In genomic region chr20:14337400-14338171, GRCh38 we compare ENCODE assay signal across 8 cellular contexts. TPM values are rescaled to one million over a fixed set of nuclear protein-coding genes. Genes with fewer than 3 reads are reported as not detected.
A peak's percentile ranks its signal among the peaks of the same experiment; 100 is the strongest.
DNase-seq lines count a peak whose midpoint lies in the region; FAIRE-seq and TF ChIP-seq lines count a peak whose summit lies in the region.

Gene FLRT3, minus strand, starts transcription at chr20:14337612. Its CDS starts 10,106 bp downstream, at chr20:14327506.

- dilution Hi-C loops in keratinocyte (cut with MboI; ENCODE audit: extremely low pct_ligation_motif_present, low sequenced_read_pairs): loop anchor here (25.0 kb wide), 1 partner anchor 375 kb away; no protein-coding TSS in a partner anchor

- H3K4me3 ChIP-seq in GM12864 (ENCODE audit: low read depth, low read length) (no peak within 1 kb of the TSS), OCI-LY3 (ENCODE audit: low read length) (peak within 1 kb of the TSS; percentile 85), choroid plexus epithelial cell (ENCODE audit: low read depth, low read length) (peak within 1 kb of the TSS; percentile 67), keratinocyte (ENCODE audit: control insufficient read depth in 2 of 3, extremely low read depth in 1 of 3, insufficient read depth in 2 of 3, low read depth in 1 of 3, low read length in 3 of 3) (peak within 1 kb of the TSS; percentile 62 to 93 (median 91)), spleen (peak within 1 kb of the TSS; percentile 10 to 61 (median 21))

- H3K4me2 ChIP-seq in OCI-LY3 (ENCODE audit: low read length) (peak within 1 kb of the TSS; percentile 86), keratinocyte (ENCODE audit: control insufficient read depth, extremely low read depth, insufficient read depth, low read depth, low read length) (peak within 1 kb of the TSS; percentile 57)

- TF ChIP-seq CTCF in GM12864 (IDR thresholded peaks at IDR 0.05; ENCODE audit: low read depth, low read length, missing control alignments) (peak; percentile 71), OCI-LY3 (IDR thresholded peaks at IDR 0.05; ENCODE audit: low read depth, low read length) (peak; percentile 93), choroid plexus epithelial cell (conservative IDR thresholded peaks at IDR 0.05; ENCODE audit: low read depth, low read length) (peak; percentile 93), keratinocyte (optimal IDR thresholded peaks at IDR 0.05 in 1 of 3, IDR thresholded peaks at IDR 0.05 in 1 of 3, conservative IDR thresholded peaks at IDR 0.05 in 1 of 3; ENCODE audit: extremely low read depth in 1 of 3, insufficient read depth in 2 of 3, low read length in 3 of 3) (peak; percentile 74 to 97 (median 89)), spleen (IDR thresholded peaks at IDR 0.05 in 8 of 11, conservative IDR thresholded peaks at IDR 0.05 in 3 of 11) (peak in 9 of 11 experiments; percentile 24 to 64 (median 51))

- TF ChIP-seq POLR2A in spleen (IDR thresholded peaks at IDR 0.05): no peak

- 24 to 29% (median 27%) methylated on average over 12 of the region's 12 CpGs for WGBS in spleen, 5 donors

- H3K9ac ChIP-seq in OCI-LY3 (ENCODE audit: low read length): peak within 1 kb of the TSS; percentile 59
- H3K9ac ChIP-seq in keratinocyte (ENCODE audit: control insufficient read depth, extremely low read depth, insufficient read depth, low read length): peak within 1 kb of the TSS; percentile 94

- H3K4me1 ChIP-seq in OCI-LY3 (ENCODE audit: low read length): peaks cover 14% of the 10 kb centered on the region
- H3K4me1 ChIP-seq in keratinocyte (ENCODE audit: control insufficient read depth, extremely low read depth, insufficient read depth, low read length): peaks cover 14% of the 10 kb centered on the region
- no peaks in the 10 kb centered on the region for H3K4me1 ChIP-seq in spleen

- in situ Hi-C loops in KBM-7 (cut with MboI; ENCODE audit: low pct_unique_long_range_greater_than_20kb, low sequenced_read_pairs): no loop called here

- H3K79me2 ChIP-seq in OCI-LY3 (ENCODE audit: low read length): no peaks in the 10 kb centered on the region
- peaks cover 48% of the 10 kb centered on the region for H3K79me2 ChIP-seq in keratinocyte (ENCODE audit: control insufficient read depth, insufficient read depth, low read length)

- H3K36me3 ChIP-seq in OCI-LY3 (replicated peaks; ENCODE audit: low read depth, low read length): no peaks in the 10 kb centered on the region
- H3K36me3 ChIP-seq in keratinocyte (ENCODE audit: control insufficient read depth in 2 of 2, extremely low read depth in 1 of 2, insufficient read depth in 2 of 2, low read length in 2 of 2): no peaks in the 10 kb centered on the region
- no peaks in the 10 kb centered on the region for H3K36me3 ChIP-seq in spleen

- intact Hi-C loops in spleen (cut with DNase I; ENCODE audit: low total_unique reads): no loop called here

- no peaks in the 10 kb centered on the region for H3K9me1 ChIP-seq in keratinocyte (ENCODE audit: control insufficient read depth, extremely low read depth, insufficient read depth, low read length)

- DNase-seq in GM12864 (ENCODE audit: low read depth) (peak; percentile 18), H4 (ENCODE audit: low spot score) (peak; percentile 99), KBM-7 (peak; percentile 61), choroid plexus epithelial cell (ENCODE audit: low read depth) (peak; percentile 98), keratinocyte (ENCODE audit: low read depth, low spot score) (peak; percentile 96), spleen (no peak)
- no peak for DNase-seq in activated CD4-positive, alpha-beta T cell treated with anti-CD3 and anti-CD28 coated beads, Interleukin-2, amount 50 U/mL, for 4 hours

- peaks cover 13% of the 10 kb centered on the region for H3K27me3 ChIP-seq in OCI-LY3 (ENCODE audit: low read depth, low read length)
- no peaks in the 10 kb centered on the region for H3K27me3 ChIP-seq in keratinocyte (ENCODE audit: control insufficient read depth, extremely low read depth, insufficient read depth, low read length)
- H3K27me3 ChIP-seq in spleen (replicated peaks in 1 of 7): no peaks in the 10 kb centered on the region

- H3K27ac ChIP-seq in OCI-LY3 (ENCODE audit: low read length) (no peak within 1 kb of the TSS), keratinocyte (ENCODE audit: control insufficient read depth, insufficient read depth, low read length) (peak within 1 kb of the TSS; percentile 95), spleen (peak within 1 kb of the TSS in 1 of 8 donors; percentile 9)

- H4K20me1 ChIP-seq in OCI-LY3 (ENCODE audit: insufficient read depth, low read length): no peaks in the 10 kb centered on the region
- no peaks in the 10 kb centered on the region for H4K20me1 ChIP-seq in keratinocyte (ENCODE audit: control insufficient read depth, extremely low read depth, insufficient read depth, low read length)

- peak; percentile 100 for FAIRE-seq in keratinocyte (lab: Jason Lieb, UNC)

- peak within 1 kb of the TSS; percentile 99 for H2AFZ ChIP-seq in OCI-LY3 (ENCODE audit: low read depth, low read length)
- peak within 1 kb of the TSS; percentile 44 for H2AFZ ChIP-seq in keratinocyte (ENCODE audit: control insufficient read depth, low read length)

- H3K9me3 ChIP-seq in OCI-LY3 (ENCODE audit: insufficient read depth, low read length): no peaks in the 10 kb centered on the region
- H3K9me3 ChIP-seq in keratinocyte (ENCODE audit: control insufficient read depth, low read depth, low read length): no peaks in the 10 kb centered on the region
- H3K9me3 ChIP-seq in spleen: no peaks in the 10 kb centered on the region

RNA-seq across cellular contexts. Expression of gene FLRT3, which starts in this region (rescaled TPM):
- total RNA-seq in H4 (2014; rRNA removed; shearing (Covaris generic)): 36.5 and 41.9 TPM in 2 replicates
- polyA plus RNA-seq in keratinocyte (69.7 to 123 TPM (median 91.7 TPM) in 3 replicates), spleen (under 1 TPM; 0.02 to 0.10 (median 0.08) TPM)
- 26.0 TPM for polyA plus RNA-seq in keratinocyte (2011; ENCODE audit: low read depth)
- polyA plus RNA-seq in keratinocyte (2011; cell fraction: cytosol; rRNA removed): 19.7 and 39.9 TPM in 2 replicates
- polyA plus RNA-seq in keratinocyte (2011; cell fraction: nucleus; rRNA removed): 161 and 172 TPM in 2 replicates
- 25.7 and 51.0 TPM in 2 replicates for polyA plus RNA-seq in keratinocyte (2012; ENCODE audit: low replicate concordance)
- polyA minus RNA-seq in keratinocyte: 39.2 to 159 TPM (median 142 TPM) in 3 replicates
- 40.3 TPM for polyA minus RNA-seq in keratinocyte (2011; cell fraction: cytosol; rRNA and poly(A)+ RNA removed)
- 147 and 284 TPM in 2 replicates for polyA minus RNA-seq in keratinocyte (2011; cell fraction: nucleus; rRNA and poly(A)+ RNA removed)
- under 1 TPM in 6 of 7 donors, not detected in 1; 0.07 to 0.34 (median 0.20) TPM for total RNA-seq in spleen

Comparison
In these comparisons a context has a peak if more than half of its experiments do, and no peak if none do; other contexts are left out.
1. RNA of gene FLRT3 (total RNA-seq): 36.5 to 41.9 TPM in H4; 0.07 to 0.34 TPM in spleen; every median in the first group is over 10 times any median in the second.
2. RNA of gene FLRT3 (polyA plus RNA-seq): 19.7 to 172 TPM in keratinocyte; 0.02 to 0.10 TPM in spleen; every median in the first group is over 10 times any median in the second.
3. DNase-seq: peak in GM12864 (single experiment), H4 (single experiment), KBM-7 (single experiment), choroid plexus epithelial cell (single experiment) and keratinocyte (single experiment); none in spleen (single experiment) and activated CD4-positive, alpha-beta T cell treated with anti-CD3 and anti-CD28 coated beads, Interleukin-2, amount 50 U/mL, for 4 hours (0 of 2).
4. Peak in every context shown above with its lines, with median percentiles within 50 percentile points of each other: CTCF ChIP-seq.